Comparison of ENCODE assay signal across 8 cellular contexts in genomic region chr16:11677451-11677951, GRCh38. TPM values are rescaled to one million over a fixed set of nuclear protein-coding genes. Genes with fewer than 3 reads are reported as not detected.
DNase-seq lines count a peak whose midpoint lies in the region; ATAC-seq and TF ChIP-seq lines count a peak whose summit lies in the region.

No MANE protein-coding gene starts in this region.

- H2AFZ ChIP-seq in OCI-LY7 (ENCODE audit: low read length), result no peak overlapping the region

- peak overlapping the region; percentile 98 for H3K27ac ChIP-seq in OCI-LY7 (ENCODE audit: low read depth, low read length, poor library complexity, severe bottlenecking)

- H3K36me3 Mint-ChIP-seq in Calu3 (ENCODE audit: insufficient read depth, unreplicated experiment), result peaks cover 30% of the 10 kb centered on the region

- peaks cover 54% of the 10 kb centered on the region for H3K36me3 ChIP-seq in OCI-LY7 (ENCODE audit: insufficient read depth, low read length)

- POLR2A ChIA-PET in OCI-LY7 (lab: Charles Lee), result interaction anchor here (0.5 to 1.6 kb wide), 7 partner anchors 9 to 66 kb away, joined by 3 to 7 read pairs (median 3); no protein-coding TSS in a partner anchor

- DNase-seq in Calu3 (no peak), OCI-LY7 (ENCODE audit: low spot score) (peak; percentile 66), fibroblast of mammary gland (ENCODE audit: low read depth) (peak; percentile 69), retinal pigment epithelial cell (ENCODE audit: low read depth) (peak; percentile 25), NCI-H2227 treated with DMSO at 0.1 percent for 48 hours (lab: John Stamatoyannopoulos, UW) (no peak), left lobe of liver (ENCODE audit: low spot score) (no peak), NCI-H1092 (lab: John Stamatoyannopoulos, UW) (no peak)
- no peak for DNase-seq in stimulated activated CD4-positive, alpha-beta T cell treated with anti-CD3 and anti-CD28 coated beads, Interleukin-15, amount 100 ng/mL, for 24 hours

- TF ChIP-seq CTCF in Calu3 (IDR thresholded peaks at IDR 0.05; ENCODE audit: unreplicated experiment), result no peak
- no peak for TF ChIP-seq CTCF in OCI-LY7 (conservative IDR thresholded peaks at IDR 0.05; ENCODE audit: low read length)
- TF ChIP-seq CTCF in fibroblast of mammary gland (conservative IDR thresholded peaks at IDR 0.05; ENCODE audit: control insufficient read depth, insufficient read depth, low read depth, low read length), result no peak
- TF ChIP-seq CTCF in retinal pigment epithelial cell (conservative IDR thresholded peaks at IDR 0.05; ENCODE audit: low read depth, low read length), result no peak

- intact Hi-C loops in Calu3 (cut with micrococcal nuclease; ENCODE audit: unreplicated experiment) (loop anchor here (10.0 kb wide), 1 partner anchor 273 kb away; no protein-coding TSS in a partner anchor), OCI-LY7 (cut with micrococcal nuclease; ENCODE audit: unreplicated experiment) (loop anchor here (1.0 kb wide), 1 partner anchor 281 kb away; no protein-coding TSS in a partner anchor)

- H4K20me1 ChIP-seq in OCI-LY7 (ENCODE audit: insufficient read depth, low read length), result no peaks in the 10 kb centered on the region

- H3K9me3 Mint-ChIP-seq in Calu3 (ENCODE audit: low read depth, unreplicated experiment), result no peaks in the 10 kb centered on the region

- H3K27me3 Mint-ChIP-seq in Calu3 (ENCODE audit: unreplicated experiment), result no peaks in the 10 kb centered on the region

- CTCF ChIA-PET in Calu3 (lab: Charles Lee), result no interaction called here
- CTCF ChIA-PET in OCI-LY7 (lab: Charles Lee; ENCODE audit: unreplicated experiment), result interaction anchor here (0.6 kb wide), 1 partner anchor 41 kb away, joined by 3 read pairs; no protein-coding TSS in a partner anchor

- peaks cover 99% of the 10 kb centered on the region for H3K4me1 ChIP-seq in OCI-LY7 (ENCODE audit: insufficient read depth, low read length, poor library complexity, severe bottlenecking)

- peak overlapping the region; percentile 80 for H3K4me2 ChIP-seq in OCI-LY7 (ENCODE audit: low read length)

- H3K79me2 ChIP-seq in OCI-LY7 (ENCODE audit: insufficient read depth, low read depth, low read length), result peaks cover 40% of the 10 kb centered on the region

- H3K4me3 ChIP-seq in OCI-LY7 (ENCODE audit: low read depth, low read length, poor library complexity, severe bottlenecking), result peak overlapping the region; percentile 42
- H3K4me3 ChIP-seq in fibroblast of mammary gland (ENCODE audit: control insufficient read depth, low read depth, low read length), result no peak overlapping the region
- no peak overlapping the region for H3K4me3 ChIP-seq in retinal pigment epithelial cell (ENCODE audit: low read length)

- H3K9me2 ChIP-seq in OCI-LY7 (ENCODE audit: insufficient read depth, low read length), result no peaks in the 10 kb centered on the region

- BruUV-seq in Calu3 (replicated peaks; lab: Mats Ljungman, UMichigan) (no TSS peak), OCI-LY7 (replicated peaks; lab: Mats Ljungman, UMichigan) (no TSS peak)

- H3K4me3 Mint-ChIP-seq in Calu3 (ENCODE audit: low read depth, unreplicated experiment), result no peak overlapping the region

- H3K27ac Mint-ChIP-seq in Calu3 (ENCODE audit: unreplicated experiment), result peak overlapping the region; percentile 21

- no peaks in the 10 kb centered on the region for H3K9me3 ChIP-seq in OCI-LY7 (ENCODE audit: low read length)

- peaks cover 74% of the 10 kb centered on the region for H3K4me1 Mint-ChIP-seq in Calu3 (ENCODE audit: low read depth, unreplicated experiment)

- ATAC-seq in left lobe of liver, result no peak

RNA-seq across cellular contexts. Expression of gene SNN, which starts 9.2 kb away (rescaled TPM):
- total RNA-seq in Calu3 (2022) (26.0 and 31.3 TPM in 2 replicates), OCI-LY7 (2022) (27.8 and 31.6 TPM in 2 replicates), left lobe of liver (4.4 TPM)
- 28.3 and 31.8 TPM in 2 replicates for total RNA-seq in OCI-LY7 (2014; rRNA removed; shearing (Covaris generic))

Comparison
In these comparisons a context has a peak if more than half of its experiments do, and no peak if none do; other contexts are left out.
1. DNase-seq: peak in OCI-LY7 (single experiment), fibroblast of mammary gland (single experiment) and retinal pigment epithelial cell (single experiment); none in Calu3 (single experiment), NCI-H2227 treated with DMSO at 0.1 percent for 48 hours (single experiment), stimulated activated CD4-positive, alpha-beta T cell treated with anti-CD3 and anti-CD28 coated beads, Interleukin-15, amount 100 ng/mL, for 24 hours (single experiment), left lobe of liver (single experiment) and NCI-H1092 (single experiment).